ENCODE assay signal across 16 cellular contexts in genomic region chr10:375885-376505, GRCh38.
DNase-seq lines count a peak whose midpoint lies in the region; ATAC-seq and TF ChIP-seq lines count a peak whose summit lies in the region.
"Had no signal": no experiment of that assay in that cellular context is flagged by ENCODE, and none has a peak within 500 bp of the region (broad histone marks: within the 10 kb centered on the region; RNA-seq: fewer than 3 reads in every experiment).

No MANE protein-coding gene starts in this region.

- peaks cover 6 to 13% of the 10 kb centered on the region in 2 donors for H3K36me3 ChIP-seq in ascending aorta
- H3K36me3 ChIP-seq in neural progenitor cell: no peaks in the 10 kb centered on the region
- peaks cover 0 to 43% (median 0%) of the 10 kb centered on the region in 6 donors for H3K36me3 ChIP-seq in spleen
- H3K36me3 ChIP-seq in SK-N-SH (replicated peaks in 1 of 2; ENCODE audit: control insufficient read depth in 1 of 2, insufficient read depth in 2 of 2, low read length in 1 of 2): peaks cover 12 to 14% of the 10 kb centered on the region in 2 experiments

- intact Hi-C loops in CD4-positive, alpha-beta T cell (cut with DNase I, micrococcal nuclease): no loop called here
- intact Hi-C loops in ascending aorta (cut with DNase I): no loop called here
- intact Hi-C loops in spleen (cut with DNase I; ENCODE audit: low total_unique reads): no loop called here

- DNase-seq in CD4-positive, alpha-beta T cell: no peak
- no peak for DNase-seq in ascending aorta (ENCODE audit: low spot score in 2 of 2)
- DNase-seq in neural progenitor cell (ENCODE audit: low spot score): no peak
- DNase-seq in spleen: peak; percentile 47
- no peak for DNase-seq in type B pancreatic cell (ENCODE audit: extremely low spot score, unreplicated experiment)
- DNase-seq in SK-N-SH: no peak
- DNase-seq: ACHN; CD4-positive, CD25-positive, alpha-beta regulatory T cell; DMS153; DND-41; GF-D8; HCEC 1CT; HFFc6 had no signal

- H3K9ac ChIP-seq in neural progenitor cell: no peak overlapping the region
- H3K9ac ChIP-seq in SK-N-SH: no peak overlapping the region
- H3K9ac ChIP-seq: BLaER1 treated with 17β-estradiol and CSF1 and Interleukin-3, amounts not matched to agents 10 nM and 100 nM had no signal

- CTCF ChIA-PET in CD4-positive, alpha-beta T cell (lab: Charles Lee): no interaction called here
- CTCF ChIA-PET in SK-N-SH (lab: Yijun Ruan, JAX): no interaction called here

- no peak overlapping the region for H3K27ac ChIP-seq in CD4-positive, alpha-beta T cell (ENCODE audit: low read depth, low read length)
- peak overlapping the region; percentile 23 to 31 for H3K27ac ChIP-seq in ascending aorta
- H3K27ac ChIP-seq in neural progenitor cell: no peak overlapping the region
- no peak overlapping the region for H3K27ac ChIP-seq in spleen
- H3K27ac ChIP-seq in SK-N-SH (ENCODE audit: low read depth in 2 of 2, low read length in 1 of 2): no peak overlapping the region
- H3K27ac ChIP-seq: BLaER1 treated with 17β-estradiol and CSF1 and Interleukin-3, amounts not matched to agents 10 nM and 100 nM had no signal

- no peaks in the 10 kb centered on the region for H3K9me2 ChIP-seq in SK-N-SH

- TF ChIP-seq POLR2A in spleen (IDR thresholded peaks at IDR 0.05): no peak

- no peak for TF ChIP-seq EP300 in SK-N-SH (IDR thresholded peaks at IDR 0.05; ENCODE audit: borderline replicate concordance in 1 of 2, low read depth in 1 of 2, low read length in 1 of 2)

- no peaks in the 10 kb centered on the region for H4K20me1 ChIP-seq in neural progenitor cell (ENCODE audit: low read depth)
- no peaks in the 10 kb centered on the region for H4K20me1 ChIP-seq in SK-N-SH (ENCODE audit: insufficient read depth)

- H3K4me1 Mint-ChIP-seq in CD4-positive, alpha-beta T cell (ENCODE audit: low read depth): peaks cover 21% of the 10 kb centered on the region
- H3K4me1 Mint-ChIP-seq in neural progenitor cell (peaks cover 25% of the 10 kb centered on the region), type B pancreatic cell (ENCODE audit: unreplicated experiment) (peaks cover 15% of the 10 kb centered on the region)
- H3K4me1 Mint-ChIP-seq: IgD-negative memory B cell had no signal

- TF ChIP-seq CTCF in CD4-positive, alpha-beta T cell (IDR thresholded peaks at IDR 0.05): no peak
- TF ChIP-seq CTCF in ascending aorta (IDR thresholded peaks at IDR 0.05): no peak
- TF ChIP-seq CTCF in neural progenitor cell (IDR thresholded peaks at IDR 0.05): no peak
- no peak for TF ChIP-seq CTCF in spleen (IDR thresholded peaks at IDR 0.05 in 8 of 11, conservative IDR thresholded peaks at IDR 0.05 in 3 of 11)
- TF ChIP-seq CTCF in type B pancreatic cell (conservative IDR thresholded peaks at IDR 0.05): no peak
- TF ChIP-seq CTCF in SK-N-SH (IDR thresholded peaks at IDR 0.05): no peak

- no peaks in the 10 kb centered on the region for H3K27me3 Mint-ChIP-seq in CD4-positive, alpha-beta T cell
- H3K27me3 Mint-ChIP-seq in neural progenitor cell (ENCODE audit: insufficient read depth, low read depth) (peaks cover 2% of the 10 kb centered on the region), type B pancreatic cell (no peaks in the 10 kb centered on the region)
- H3K27me3 Mint-ChIP-seq: CD4-positive, CD25-positive, alpha-beta regulatory T cell; IgD-negative memory B cell had no signal

- no peaks in the 10 kb centered on the region for H3K79me2 ChIP-seq in neural progenitor cell (ENCODE audit: low read depth)
- no peaks in the 10 kb centered on the region for H3K79me2 ChIP-seq in SK-N-SH (ENCODE audit: insufficient read depth)

- H3K36me3 Mint-ChIP-seq in CD4-positive, alpha-beta T cell (ENCODE audit: low read depth): peaks cover 41% of the 10 kb centered on the region
- H3K36me3 Mint-ChIP-seq in neural progenitor cell (peaks cover 34% of the 10 kb centered on the region), type B pancreatic cell (peaks cover 34% of the 10 kb centered on the region)

- ATAC-seq in CD4-positive, alpha-beta T cell (ENCODE audit: poor library complexity): peak; percentile 74
- ATAC-seq in HG03095 (IDR thresholded peaks at IDR 0.05; ENCODE audit: unreplicated experiment): no peak

- peaks cover 0 to 21% of the 10 kb centered on the region in 2 donors for H3K4me1 ChIP-seq in ascending aorta
- H3K4me1 ChIP-seq in neural progenitor cell: peaks cover 16% of the 10 kb centered on the region
- no peaks in the 10 kb centered on the region for H3K4me1 ChIP-seq in spleen
- H3K4me1 ChIP-seq in SK-N-SH (ENCODE audit: control insufficient read depth in 1 of 2, insufficient read depth in 2 of 2, low read depth in 1 of 2, low read length in 1 of 2): peaks cover 26 to 33% of the 10 kb centered on the region in 2 experiments

- H3F3A ChIP-seq in neural progenitor cell (ENCODE audit: low read depth): peaks cover 8% of the 10 kb centered on the region
- H3F3A ChIP-seq in SK-N-SH (replicated peaks; ENCODE audit: insufficient read depth): peaks cover 25% of the 10 kb centered on the region

- no peak overlapping the region for H3K4me3 Mint-ChIP-seq in CD4-positive, alpha-beta T cell
- H3K4me3 Mint-ChIP-seq in neural progenitor cell: no peak overlapping the region
- no peak overlapping the region for H3K4me3 Mint-ChIP-seq in type B pancreatic cell
- H3K4me3 Mint-ChIP-seq: CD4-positive, CD25-positive, alpha-beta regulatory T cell; HFFc6; IgD-negative memory B cell had no signal

- H3K9me3 Mint-ChIP-seq in CD4-positive, alpha-beta T cell: no peaks in the 10 kb centered on the region
- H3K9me3 Mint-ChIP-seq in neural progenitor cell (no peaks in the 10 kb centered on the region), type B pancreatic cell (no peaks in the 10 kb centered on the region)
- H3K9me3 Mint-ChIP-seq: CD4-positive, CD25-positive, alpha-beta regulatory T cell; HFFc6; IgD-negative memory B cell had no signal

- H3K27ac Mint-ChIP-seq in CD4-positive, alpha-beta T cell: no peak overlapping the region
- H3K27ac Mint-ChIP-seq in neural progenitor cell: peak overlapping the region; percentile 92
- no peak overlapping the region for H3K27ac Mint-ChIP-seq in type B pancreatic cell
- H3K27ac Mint-ChIP-seq: CD4-positive, CD25-positive, alpha-beta regulatory T cell; HFFc6; IgD-negative memory B cell had no signal

- H3K4me3 ChIP-seq in ascending aorta (no peak overlapping the region), neural progenitor cell (no peak overlapping the region), spleen (no peak overlapping the region), SK-N-SH (ENCODE audit: low read depth in 2 of 2, low read length in 1 of 2) (no peak overlapping the region)
- H3K4me3 ChIP-seq: BLaER1 treated with 17β-estradiol and CSF1 and Interleukin-3, amounts not matched to agents 10 nM and 100 nM had no signal

- no peak for TF ChIP-seq RAD21 in SK-N-SH (IDR thresholded peaks at IDR 0.05; ENCODE audit: low read length)

- H3K4me2 ChIP-seq in neural progenitor cell (no peak overlapping the region), SK-N-SH (no peak overlapping the region)
- H3K4me2 ChIP-seq: BLaER1 treated with 17β-estradiol and CSF1 and Interleukin-3, amounts not matched to agents 10 nM and 100 nM had no signal

- whole genome bisulfite sequencing in spleen, 5 donors: 86 to 92% (median 92%) methylated on average over 28 to 34 of the region's 34 CpGs
- WGBS in SK-N-SH (ENCODE audit: low lambda C conversion rate): 97% methylated on average over 27 of the region's 34 CpGs

- H3K27me3 ChIP-seq in CD4-positive, alpha-beta T cell (ENCODE audit: control insufficient read depth, insufficient read depth, low read length): no peaks in the 10 kb centered on the region
- H3K27me3 ChIP-seq in ascending aorta (no peaks in the 10 kb centered on the region), neural progenitor cell (no peaks in the 10 kb centered on the region), spleen (replicated peaks in 1 of 7) (no peaks in the 10 kb centered on the region), SK-N-SH (ENCODE audit: insufficient read depth) (no peaks in the 10 kb centered on the region)
- H3K27me3 ChIP-seq: BLaER1 treated with 17β-estradiol and CSF1 and Interleukin-3, amounts not matched to agents 10 nM and 100 nM had no signal

- no peaks in the 10 kb centered on the region for H3K9me3 ChIP-seq in CD4-positive, alpha-beta T cell (ENCODE audit: control insufficient read depth, low read length)
- H3K9me3 ChIP-seq in ascending aorta (no peaks in the 10 kb centered on the region), neural progenitor cell (ENCODE audit: low read depth) (no peaks in the 10 kb centered on the region), spleen (no peaks in the 10 kb centered on the region), SK-N-SH (no peaks in the 10 kb centered on the region)

- H2AFZ ChIP-seq in neural progenitor cell (replicated peaks) (no peak overlapping the region), SK-N-SH (ENCODE audit: low read depth) (no peak overlapping the region)

- POLR2A ChIA-PET in CD4-positive, alpha-beta T cell (lab: Charles Lee): no interaction called here
- POLR2A ChIA-PET in SK-N-SH (lab: Yijun Ruan, JAX): no interaction called here

TF ChIP-seq in SK-N-SH, 30 proteins besides CTCF, POLR2A, EP300 and RAD21 (continues in another document):
- no peak for TF ChIP-seq TCF12 (IDR thresholded peaks at IDR 0.05)
- TF ChIP-seq POLR2AphosphoS5 (IDR thresholded peaks at IDR 0.05; ENCODE audit: low read depth, low read length): no peak
- TF ChIP-seq IRF3 (IDR thresholded peaks at IDR 0.05; ENCODE audit: low read depth, low read length): no peak
- TF ChIP-seq PBX3 (IDR thresholded peaks at IDR 0.05): no peak
- TF ChIP-seq EZH2phosphoT487 (IDR thresholded peaks at IDR 0.05; ENCODE audit: borderline replicate concordance, low read depth): no peak
- TF ChIP-seq FOSL2 (IDR thresholded peaks at IDR 0.05; ENCODE audit: borderline replicate concordance, low read depth): no peak
- no peak for TF ChIP-seq JUND (IDR thresholded peaks at IDR 0.05)
- no peak for TF ChIP-seq FOXM1 (IDR thresholded peaks at IDR 0.05; ENCODE audit: low read depth)

Comparison
In these comparisons a context has a peak if more than half of its experiments do, and no peak if none do; other contexts are left out.
1. H3K27ac ChIP-seq: peak in ascending aorta (2 of 2); none in CD4-positive, alpha-beta T cell (single experiment), neural progenitor cell (single experiment), spleen (0 of 8) and SK-N-SH (0 of 2).